In genomic region chr13:113002206-113002821, GRCh38 we compare ENCODE assay signal across 9 cellular contexts. TPM values are rescaled to one million over a fixed set of nuclear protein-coding genes. Genes with fewer than 3 reads are reported as not detected.
DNase-seq lines count a peak whose midpoint lies in the region; ATAC-seq and TF ChIP-seq lines count a peak whose summit lies in the region.
"Had no signal": no experiment of that assay in that cellular context is flagged by ENCODE, and none has a peak within 500 bp of the region (broad histone marks: within the 10 kb centered on the region; RNA-seq: fewer than 3 reads in every experiment).

No MANE protein-coding gene starts in this region.

- CTCF ChIA-PET in activated CD8-positive, alpha-beta memory T cell treated with anti-CD3 and anti-CD28 coated beads, Interleukin-2, amount 10 ng/mL, durations not matched to agents 7 days and 5 days (lab: Charles Lee) = no interaction called here

- peaks cover 0 to 14% (median 0%) of the 10 kb centered on the region in 3 donors for H3K4me1 ChIP-seq in gastroesophageal sphincter

- DNase-seq in HuH-7 (ENCODE audit: low spot score) (peak; percentile 90), SHP77 (lab: John Stamatoyannopoulos, UW) (peak; percentile 88 to 90), kidney tubule cell (ENCODE audit: low spot score) (peak; percentile 22), occipital lobe (lab: John Stamatoyannopoulos, UW) (no peak)
- DNase-seq in activated T-cell treated with anti-CD3 and anti-CD28 coated beads, Interleukin-2, amount 50 U/mL, for 1 hour = no peak
- DNase-seq in activated CD8-positive, alpha-beta memory T cell treated with anti-CD3 and anti-CD28 coated beads, Interleukin-2, amount 10 ng/mL, durations not matched to agents 7 days and 5 days = no peak
- DNase-seq: CD8-positive, alpha-beta T cell had no signal

- no peak overlapping the region for H3K4me3 ChIP-seq in gastroesophageal sphincter

- ATAC-seq in activated CD8-positive, alpha-beta memory T cell treated with anti-CD3 and anti-CD28 coated beads, Interleukin-2, amount 10 ng/mL, durations not matched to agents 7 days and 5 days = no peak
- ATAC-seq in gastroesophageal sphincter = no peak
- ATAC-seq: CD8-positive, alpha-beta T cell had no signal

- TF ChIP-seq POLR2A in gastroesophageal sphincter (IDR thresholded peaks at IDR 0.05) = no peak

- H3K27ac ChIP-seq in 22Rv1 = no peak overlapping the region
- peak overlapping the region in 1 of 4 donors; percentile 1 for H3K27ac ChIP-seq in gastroesophageal sphincter

- no peak for TF ChIP-seq EP300 in gastroesophageal sphincter (IDR thresholded peaks at IDR 0.05)

- no peak overlapping the region for H3K4me3 Mint-ChIP-seq in activated CD8-positive, alpha-beta memory T cell treated with anti-CD3 and anti-CD28 coated beads, Interleukin-2, amount 10 ng/mL, durations not matched to agents 7 days and 5 days
- H3K4me3 Mint-ChIP-seq: CD8-positive, alpha-beta T cell had no signal

- peaks cover 14% of the 10 kb centered on the region for H3K27me3 Mint-ChIP-seq in activated CD8-positive, alpha-beta memory T cell treated with anti-CD3 and anti-CD28 coated beads, Interleukin-2, amount 10 ng/mL, durations not matched to agents 7 days and 5 days

- H3K36me3 Mint-ChIP-seq in activated CD8-positive, alpha-beta memory T cell treated with anti-CD3 and anti-CD28 coated beads, Interleukin-2, amount 10 ng/mL, durations not matched to agents 7 days and 5 days = peaks cover 3% of the 10 kb centered on the region

- WGBS in gastroesophageal sphincter (ENCODE audit: low coverage in 1 of 2), 2 donors = 64 to 89% methylated on average over 2 of the region's 14 CpGs

- TF ChIP-seq CTCF in 22Rv1 (IDR thresholded peaks at IDR 0.05) = peak; percentile 53
- TF ChIP-seq CTCF in gastroesophageal sphincter (IDR thresholded peaks at IDR 0.05) = no peak

- H3K27ac Mint-ChIP-seq in activated CD8-positive, alpha-beta memory T cell treated with anti-CD3 and anti-CD28 coated beads, Interleukin-2, amount 10 ng/mL, durations not matched to agents 7 days and 5 days = no peak overlapping the region
- H3K27ac Mint-ChIP-seq: CD8-positive, alpha-beta T cell had no signal

- H3K36me3 ChIP-seq in gastroesophageal sphincter = no peaks in the 10 kb centered on the region

- no peaks in the 10 kb centered on the region for H3K9me3 ChIP-seq in gastroesophageal sphincter

- peaks cover 52% of the 10 kb centered on the region for H3K27me3 ChIP-seq in gastroesophageal sphincter

- no peaks in the 10 kb centered on the region for H3K9me3 Mint-ChIP-seq in activated CD8-positive, alpha-beta memory T cell treated with anti-CD3 and anti-CD28 coated beads, Interleukin-2, amount 10 ng/mL, durations not matched to agents 7 days and 5 days (ENCODE audit: low read depth)
- H3K9me3 Mint-ChIP-seq: CD8-positive, alpha-beta T cell had no signal

- peaks cover 3% of the 10 kb centered on the region for H3K4me1 Mint-ChIP-seq in activated CD8-positive, alpha-beta memory T cell treated with anti-CD3 and anti-CD28 coated beads, Interleukin-2, amount 10 ng/mL, durations not matched to agents 7 days and 5 days

RNA-seq across cellular contexts. Expression of gene MCF2L, which starts 33.3 kb away (rescaled TPM):
- total RNA-seq in activated CD8-positive, alpha-beta memory T cell treated with anti-CD3 and anti-CD28 coated beads, Interleukin-2, amount 10 ng/mL, durations not matched to agents 7 days and 5 days = 1 to 10 TPM; 1.6 to 2.8 TPM
- total RNA-seq in gastroesophageal sphincter = 10 to 100 TPM; 18.3 to 52.6 (median 29.9) TPM
- total RNA-seq in occipital lobe = 146 TPM

Comparison
In these comparisons a context has a peak if more than half of its experiments do, and no peak if none do; other contexts are left out.
1. DNase-seq: peak in HuH-7 (single experiment), SHP77 (2 of 2) and kidney tubule cell (single experiment); none in activated T-cell treated with anti-CD3 and anti-CD28 coated beads, Interleukin-2, amount 50 U/mL, for 1 hour (single experiment), activated CD8-positive, alpha-beta memory T cell treated with anti-CD3 and anti-CD28 coated beads, Interleukin-2, amount 10 ng/mL, durations not matched to agents 7 days and 5 days (single experiment) and occipital lobe (single experiment).
2. RNA of gene MCF2L, which starts 33.3 kb away (total RNA-seq): 146 TPM in occipital lobe (single experiment) and 18.3 to 52.6 TPM in gastroesophageal sphincter; 1.6 to 2.8 TPM in activated CD8-positive, alpha-beta memory T cell treated with anti-CD3 and anti-CD28 coated beads, Interleukin-2, amount 10 ng/mL, durations not matched to agents 7 days and 5 days; every median in the first group is over 4 times any median in the second.